In genomic region chr9:121074370-121075250, GRCh38 we compare ENCODE assay signal across 8 cellular contexts. TPM values are rescaled to one million over a fixed set of nuclear protein-coding genes. Genes with fewer than 3 reads are reported as not detected.
DNase-seq lines count a peak whose midpoint lies in the region; ATAC-seq and TF ChIP-seq lines count a peak whose summit lies in the region.

CNTRL (plus strand) TSS chr9:121074955; CDS start chr9:121088327, 13,372 bp downstream.

- H3K79me2 ChIP-seq in KMS-11 (ENCODE audit: insufficient read depth, low read depth), result peaks cover 15% of the 10 kb centered on the region; the same call in 1 of the 2 replicates

- no peaks in the 10 kb centered on the region for H3K9me3 ChIP-seq in mucosa of stomach (ENCODE audit: control insufficient read depth, low read length)

- no peaks in the 10 kb centered on the region for H3K36me3 ChIP-seq in KMS-11 (ENCODE audit: insufficient read depth)
- no peaks in the 10 kb centered on the region for H3K36me3 ChIP-seq in mucosa of stomach (ENCODE audit: control insufficient read depth, insufficient read depth, low read length)

- H3K9ac ChIP-seq in KMS-11, result peak within 1 kb of the TSS; percentile 99
- H3K9ac ChIP-seq in mucosa of stomach (ENCODE audit: low read length), result peak within 1 kb of the TSS; percentile 66

- H3K27me3 ChIP-seq in KMS-11 (ENCODE audit: insufficient read depth, low read depth) (no peaks in the 10 kb centered on the region), mucosa of stomach (ENCODE audit: control insufficient read depth, insufficient read depth, low read length) (no peaks in the 10 kb centered on the region)

- H3K4me3 ChIP-seq in KMS-11 (IDR thresholded peaks at IDR 0.05; ENCODE audit: insufficient read depth, low read depth, low read length) (no peak within 1 kb of the TSS), epithelial cell of proximal tubule (ENCODE audit: low read depth, low read length) (peak within 1 kb of the TSS; percentile 92), mucosa of stomach (ENCODE audit: low read length) (peak within 1 kb of the TSS; percentile 86)

- ATAC-seq in GM21737 (IDR thresholded peaks at IDR 0.05; ENCODE audit: unreplicated experiment), result peak; percentile 60

- H3K4me1 ChIP-seq in KMS-11 (ENCODE audit: low read depth, poor library complexity, severe bottlenecking), result peaks cover 38% of the 10 kb centered on the region
- H3K4me1 ChIP-seq in mucosa of stomach (ENCODE audit: control insufficient read depth, insufficient read depth, low read length), result peaks cover 6% of the 10 kb centered on the region

- peak within 1 kb of the TSS; percentile 73 for H2AFZ ChIP-seq in KMS-11 (ENCODE audit: low read depth)

- TF ChIP-seq CTCF in KMS-11 (conservative IDR thresholded peaks at IDR 0.05; ENCODE audit: low read depth, low read length) (no peak), epithelial cell of proximal tubule (conservative IDR thresholded peaks at IDR 0.05; ENCODE audit: low read depth, low read length) (no peak)

- H3K4me2 ChIP-seq in KMS-11, result peak within 1 kb of the TSS; percentile 90

- H4K20me1 ChIP-seq in KMS-11 (ENCODE audit: insufficient read depth), result no peaks in the 10 kb centered on the region

- H3K27ac ChIP-seq in KMS-11, result peak within 1 kb of the TSS; percentile 94

- DNase-seq in DMS53 (lab: John Stamatoyannopoulos, UW) (peak; percentile 98), epithelial cell of proximal tubule (ENCODE audit: low read depth) (no peak)
- DNase-seq in activated T-cell treated with anti-CD3 and anti-CD28 coated beads, Interleukin-2, amount 50 U/mL, for 1 hour, result peak; percentile 85
- DNase-seq in stimulated activated CD8-positive, alpha-beta memory T cell treated with anti-CD3 and anti-CD28 coated beads, Interleukin-4, amount 100 ng/mL, for 48 hours, result peak; percentile 96

TF ChIP-seq in PFSK-1, 5 proteins besides CTCF, POLR2A, EP300 and RAD21:
- TF ChIP-seq POLR2AphosphoS5 (IDR thresholded peaks at IDR 0.05; ENCODE audit: low read depth, low read length) (peak; percentile 39; the same call in 1 of the 2 replicates), FOXP2 (optimal IDR thresholded peaks at IDR 0.05; ENCODE audit: borderline replicate concordance, extremely low read depth, extremely low read length, insufficient read depth) (peak; percentile 89), SIN3A (IDR thresholded peaks at IDR 0.05; ENCODE audit: borderline replicate concordance, insufficient read depth, low read length) (no peak; the same call in 1 of the 2 replicates), REST (IDR thresholded peaks at IDR 0.05; ENCODE audit: insufficient read depth in 1 of 2, low read depth in 2 of 2, low read length in 2 of 2) (no peak), TAF1 (IDR thresholded peaks at IDR 0.05; ENCODE audit: borderline replicate concordance, insufficient read depth, low read length) (0 out of 2 replicates have a peak, but pooled peaks have one; percentile 37)
TF ChIP-seq in PFSK-1: peak in this region for 3.

RNA-seq across cellular contexts. Expression of gene CNTRL, which starts in this region (rescaled TPM):
- polyA plus RNA-seq in PFSK-1 (2012; ENCODE audit: insufficient read length, low read depth), result 2.7 TPM
- 9.2 and 9.6 TPM in 2 replicates for total RNA-seq in epithelial cell of proximal tubule
